9 cellular contexts compared by ENCODE assay signal in genomic region chr1:12600880-12601633, GRCh38. TPM values are rescaled to one million over a fixed set of nuclear protein-coding genes. Genes with fewer than 3 reads are reported as not detected.
A peak's percentile ranks its signal among the peaks of the same experiment; 100 is the strongest.
DNase-seq lines count a peak whose midpoint lies in the region; ATAC-seq, FAIRE-seq and TF ChIP-seq lines count a peak whose summit lies in the region.
"Had no signal": no experiment of that assay in that cellular context is flagged by ENCODE, and none has a peak within 500 bp of the region (broad histone marks: within the 10 kb centered on the region; RNA-seq: fewer than 3 reads in every experiment).

No MANE protein-coding gene starts in this region.

- no peak for FAIRE-seq in RCC 7860 (lab: Jason Lieb, UNC)

- no peaks in the 10 kb centered on the region for H3K9me3 ChIP-seq in neural progenitor cell (ENCODE audit: low read depth)

- no peaks in the 10 kb centered on the region for H3K79me2 ChIP-seq in neural progenitor cell (ENCODE audit: low read depth)

- peaks cover 3% of the 10 kb centered on the region for H3K4me1 ChIP-seq in neural progenitor cell

- peaks cover 46% of the 10 kb centered on the region for H3K4me1 Mint-ChIP-seq in neural progenitor cell

- H3K4me2 ChIP-seq in neural progenitor cell: no peak overlapping the region

- no peaks in the 10 kb centered on the region for H3K9me3 Mint-ChIP-seq in neural progenitor cell

- peak overlapping the region; percentile 18 for H3K4me3 Mint-ChIP-seq in neural progenitor cell

- H3K27ac ChIP-seq in neural progenitor cell: no peak overlapping the region

- POLR2A ChIA-PET in AG04449 (lab: Yijun Ruan, JAX): no interaction called here

- H4K20me1 ChIP-seq in neural progenitor cell (ENCODE audit: low read depth): peaks cover 4% of the 10 kb centered on the region

- H3K4me3 ChIP-seq in AG04449 (ENCODE audit: low read depth, low read length): no peak overlapping the region
- H3K4me3 ChIP-seq in neural progenitor cell: no peak overlapping the region

- H3K27me3 ChIP-seq in neural progenitor cell: peaks cover 20% of the 10 kb centered on the region

- no peak for ATAC-seq in HG02759 (IDR thresholded peaks at IDR 0.05; ENCODE audit: unreplicated experiment)
- no peak for ATAC-seq in HG03521 (IDR thresholded peaks at IDR 0.05; ENCODE audit: unreplicated experiment)

- H3K9ac ChIP-seq in neural progenitor cell: no peak overlapping the region

- no peak for DNase-seq in AG04449 (ENCODE audit: low read depth, low spot score)
- peak; percentile 68 for DNase-seq in H4 (ENCODE audit: low spot score)
- peak; percentile 48 to 59 for DNase-seq in activated CD4-positive, alpha-beta T cell treated with anti-CD3 and anti-CD28 coated beads for 4 hours
- DNase-seq in effector CD8-positive, alpha-beta T cell (lab: John Stamatoyannopoulos, UW): peak; percentile 48
- DNase-seq in neural progenitor cell (ENCODE audit: low spot score): peak; percentile 75
- DNase-seq in RCC 7860 (ENCODE audit: low spot score): no peak

- TF ChIP-seq CTCF in AG04449 (IDR thresholded peaks at IDR 0.05; ENCODE audit: insufficient read depth, low read length, missing control alignments) (peak; percentile 24), neural progenitor cell (IDR thresholded peaks at IDR 0.05) (peak; percentile 63)

- no peaks in the 10 kb centered on the region for H3K36me3 Mint-ChIP-seq in neural progenitor cell

- H3K27ac Mint-ChIP-seq in neural progenitor cell: peak overlapping the region; percentile 10

- peaks cover 19% of the 10 kb centered on the region for H3F3A ChIP-seq in neural progenitor cell (ENCODE audit: low read depth)

- no peak overlapping the region for H2AFZ ChIP-seq in neural progenitor cell (replicated peaks)

- no peaks in the 10 kb centered on the region for H3K36me3 ChIP-seq in neural progenitor cell

- H3K27me3 Mint-ChIP-seq in neural progenitor cell (ENCODE audit: insufficient read depth, low read depth): peaks cover 28% of the 10 kb centered on the region

- CTCF ChIA-PET in AG04449 (lab: Yijun Ruan, JAX): interaction anchor here (0.7 to 2.4 kb wide), 5 partner anchors 9 to 19 kb away, joined by 3 to 9 read pairs (median 9); partner anchors contain the start of gene DHRS3

RNA-seq across cellular contexts. Expression of gene DHRS3, which starts 17.0 kb away (rescaled TPM):
- total RNA-seq in H4 (2014; rRNA removed; shearing (Covaris generic)): 38.1 and 43.1 TPM in 2 replicates
- total RNA-seq in neural progenitor cell (ENCODE audit: low replicate concordance): 2.5 and 4.3 TPM in 2 replicates

RNA-seq across cellular contexts. Expression of gene AADACL4, which starts 42.8 kb away (rescaled TPM):
- not detected in 2 replicates for total RNA-seq in H4 (2014; rRNA removed; shearing (Covaris generic))
- not detected in 2 replicates for total RNA-seq in neural progenitor cell (ENCODE audit: low replicate concordance)
- total RNA-seq: glomerular endothelial cell had no signal

Comparison
In these comparisons a context has a peak if more than half of its experiments do, and no peak if none do; other contexts are left out.
1. DNase-seq: peak in H4 (single experiment), activated CD4-positive, alpha-beta T cell treated with anti-CD3 and anti-CD28 coated beads for 4 hours (2 of 2), effector CD8-positive, alpha-beta T cell (single experiment) and neural progenitor cell (single experiment); none in AG04449 (single experiment) and RCC 7860 (single experiment).